8 cellular contexts compared by ENCODE assay signal in genomic region chr2:86440631-86441391, GRCh38. TPM values are rescaled to one million over a fixed set of nuclear protein-coding genes. Genes with fewer than 3 reads are reported as not detected.
DNase-seq lines count a peak whose midpoint lies in the region; ATAC-seq and FAIRE-seq lines count a peak whose summit lies in the region.

A gene with protein sequence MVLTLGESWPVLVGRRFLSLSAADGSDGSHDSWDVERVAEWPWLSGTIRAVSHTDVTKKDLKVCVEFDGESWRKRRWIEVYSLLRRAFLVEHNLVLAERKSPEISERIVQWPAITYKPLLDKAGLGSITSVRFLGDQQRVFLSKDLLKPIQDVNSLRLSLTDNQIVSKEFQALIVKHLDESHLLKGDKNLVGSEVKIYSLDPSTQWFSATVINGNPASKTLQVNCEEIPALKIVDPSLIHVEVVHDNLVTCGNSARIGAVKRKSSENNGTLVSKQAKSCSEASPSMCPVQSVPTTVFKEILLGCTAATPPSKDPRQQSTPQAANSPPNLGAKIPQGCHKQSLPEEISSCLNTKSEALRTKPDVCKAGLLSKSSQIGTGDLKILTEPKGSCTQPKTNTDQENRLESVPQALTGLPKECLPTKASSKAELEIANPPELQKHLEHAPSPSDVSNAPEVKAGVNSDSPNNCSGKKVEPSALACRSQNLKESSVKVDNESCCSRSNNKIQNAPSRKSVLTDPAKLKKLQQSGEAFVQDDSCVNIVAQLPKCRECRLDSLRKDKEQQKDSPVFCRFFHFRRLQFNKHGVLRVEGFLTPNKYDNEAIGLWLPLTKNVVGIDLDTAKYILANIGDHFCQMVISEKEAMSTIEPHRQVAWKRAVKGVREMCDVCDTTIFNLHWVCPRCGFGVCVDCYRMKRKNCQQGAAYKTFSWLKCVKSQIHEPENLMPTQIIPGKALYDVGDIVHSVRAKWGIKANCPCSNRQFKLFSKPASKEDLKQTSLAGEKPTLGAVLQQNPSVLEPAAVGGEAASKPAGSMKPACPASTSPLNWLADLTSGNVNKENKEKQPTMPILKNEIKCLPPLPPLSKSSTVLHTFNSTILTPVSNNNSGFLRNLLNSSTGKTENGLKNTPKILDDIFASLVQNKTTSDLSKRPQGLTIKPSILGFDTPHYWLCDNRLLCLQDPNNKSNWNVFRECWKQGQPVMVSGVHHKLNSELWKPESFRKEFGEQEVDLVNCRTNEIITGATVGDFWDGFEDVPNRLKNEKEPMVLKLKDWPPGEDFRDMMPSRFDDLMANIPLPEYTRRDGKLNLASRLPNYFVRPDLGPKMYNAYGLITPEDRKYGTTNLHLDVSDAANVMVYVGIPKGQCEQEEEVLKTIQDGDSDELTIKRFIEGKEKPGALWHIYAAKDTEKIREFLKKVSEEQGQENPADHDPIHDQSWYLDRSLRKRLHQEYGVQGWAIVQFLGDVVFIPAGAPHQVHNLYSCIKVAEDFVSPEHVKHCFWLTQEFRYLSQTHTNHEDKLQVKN (N-terminal part only) (plus strand): TSS chr2:86441371. CDS start chr2:86442048, 677 bp downstream.

- H3K27ac Mint-ChIP-seq in IgD-negative memory B cell: peak within 1 kb of the TSS; percentile 99 to 100 (median 99)

- DNase-seq in D341Med (ENCODE audit: low spot score): peak; percentile 94
- DNase-seq in OCI-M1 (lab: John Stamatoyannopoulos, UW): peak; percentile 97
- DNase-seq in activated T-cell treated with anti-CD3 and anti-CD28 coated beads for 1 hour (ENCODE audit: low read depth): peak; percentile 99
- DNase-seq in mesenteric fat pad (ENCODE audit: low spot score): peak; percentile 100
- peak; percentile 99 for DNase-seq in stimulated activated CD8-positive, alpha-beta memory T cell treated with anti-CD3 and anti-CD28 coated beads, Interleukin-15, amount 100 ng/mL, for 1 hour (ENCODE audit: low read depth)

- peaks cover 6% of the 10 kb centered on the region for H3K36me3 Mint-ChIP-seq in IgD-negative memory B cell

- peak; percentile 97 for FAIRE-seq in endometrium (lab: Jason Lieb, UNC)

- peaks cover 1% of the 10 kb centered on the region for H3K27me3 Mint-ChIP-seq in IgD-negative memory B cell

- peak; percentile 77 for ATAC-seq in GM21576 (IDR thresholded peaks at IDR 0.05; ENCODE audit: unreplicated experiment)

- H3K4me3 Mint-ChIP-seq in IgD-negative memory B cell: peak within 1 kb of the TSS; percentile 93 to 98 (median 98)

- peaks cover 25 to 37% (median 34%) of the 10 kb centered on the region in 3 donors for H3K4me1 Mint-ChIP-seq in IgD-negative memory B cell

- H3K9me3 Mint-ChIP-seq in IgD-negative memory B cell: peaks cover 0 to 28% (median 20%) of the 10 kb centered on the region in 3 donors

RNA-seq across cellular contexts. Expression of the gene that starts here (rescaled TPM):
- 14.2 TPM for polyA plus RNA-seq in IgD-negative memory B cell
- total RNA-seq in mesenteric fat pad: 22.1 TPM

Comparison
In these comparisons a context has a peak if more than half of its experiments do, and no peak if none do; other contexts are left out.
1. Peak in every context shown above with its lines: DNase-seq and ATAC-seq.